ENCODE assay signal across 6 cellular contexts in genomic region chr18:1976484-1976883, GRCh38.
"Had no signal": no experiment of that assay in that cellular context is flagged by ENCODE, and none has a peak within 500 bp of the region (broad histone marks: within the 10 kb centered on the region; RNA-seq: fewer than 3 reads in every experiment).

No MANE protein-coding gene starts in this region.

- H3K4me2 ChIP-seq: GM23338 had no signal

- DNase-seq: H9, HCEC 1CT, KBM-7 had no signal

- ATAC-seq: GM23338, HepG2 had no signal

- H3K27ac ChIP-seq: HL-60 had no signal

- H3K4me3 ChIP-seq: GM23338 had no signal
